ENCODE assay signal across 10 cellular contexts in genomic region chr5:87686975-87687374, GRCh38.
DNase-seq lines count a peak whose midpoint lies in the region; ATAC-seq, FAIRE-seq and TF ChIP-seq lines count a peak whose summit lies in the region.
"Had no signal": no experiment of that assay in that cellular context is flagged by ENCODE, and none has a peak within 500 bp of the region (broad histone marks: within the 10 kb centered on the region; RNA-seq: fewer than 3 reads in every experiment).

No MANE protein-coding gene starts in this region.

- TF ChIP-seq CTCF in GM12878 (IDR thresholded peaks at IDR 0.05 in 2 of 3, conservative IDR thresholded peaks at IDR 0.05 in 1 of 3; ENCODE audit: control insufficient read depth in 2 of 3, extremely low read depth in 1 of 3, insufficient read depth in 1 of 3, low read depth in 3 of 3, low read length in 3 of 3), result no peak
- no peak for TF ChIP-seq CTCF in WERI-Rb-1 (IDR thresholded peaks at IDR 0.05; ENCODE audit: low read depth, low read length)
- TF ChIP-seq CTCF in foreskin keratinocyte (conservative IDR thresholded peaks at IDR 0.05), result no peak

- no peak for TF ChIP-seq RAD21 in GM12878 (IDR thresholded peaks at IDR 0.05; ENCODE audit: insufficient read depth, low read depth, low read length)

- no peak overlapping the region for H3K4me2 ChIP-seq in GM12878 (ENCODE audit: control insufficient read depth, insufficient read depth)

- SMC1A ChIA-PET in GM12878 (lab: Charles Lee; ENCODE audit: uncharacterized antibody, unreplicated experiment), result no interaction called here

- RAD21 ChIA-PET in GM12878 (lab: Charles Lee; ENCODE audit: unreplicated experiment), result no interaction called here

- CTCF ChIA-PET in GM12878 (lab: Yijun Ruan, JAX), result no interaction called here

- no peak overlapping the region for H2AFZ ChIP-seq in GM12878 (ENCODE audit: control insufficient read depth, low read depth, low read length)

- DNase-seq in GM12878 (ENCODE audit: low read depth, low spot score) (peak; percentile 13), WERI-Rb-1 (no peak), NCI-H187 treated with DMSO at 0.1 percent for 48 hours (lab: John Stamatoyannopoulos, UW) (no peak), foreskin keratinocyte (no peak)
- DNase-seq: activated effector memory CD4-positive, alpha-beta T cell treated with anti-CD3 and anti-CD28 coated beads, Interleukin-2, amount 50 U/mL, for 16 hours; islet precursor cell; NCI-H2081 had no signal

- H3K36me3 ChIP-seq in GM12878 (ENCODE audit: control insufficient read depth in 2 of 2, insufficient read depth in 2 of 2, low read length in 1 of 2) (no peaks in the 10 kb centered on the region), WERI-Rb-1 (no peaks in the 10 kb centered on the region)

- H3K79me2 ChIP-seq in GM12878 (ENCODE audit: control insufficient read depth, insufficient read depth, low read length), result no peaks in the 10 kb centered on the region

- no peak for FAIRE-seq in GM12878 (lab: Jason Lieb, UNC)

- no peak for TF ChIP-seq EP300 in GM12878 (IDR thresholded peaks at IDR 0.05; ENCODE audit: borderline replicate concordance in 1 of 2, control insufficient read depth in 1 of 2, low read depth in 2 of 2, low read length in 2 of 2)

- POLR2A ChIA-PET in GM12878 (lab: Charles Lee), result no interaction called here

- no TSS peak for BruUV-seq in GM12878 (replicated peaks; lab: Mats Ljungman, UMichigan)

- in situ Hi-C loops in GM12878 (cut with MboI), result no loop called here

- H4K20me1 ChIP-seq in GM12878 (ENCODE audit: control insufficient read depth, insufficient read depth), result no peaks in the 10 kb centered on the region

- H3K4me3 ChIP-seq in GM12878 (no peak overlapping the region), WERI-Rb-1 (ENCODE audit: low read depth, low read length) (no peak overlapping the region)

- H3K9me3 ChIP-seq in GM12878 (replicated peaks; ENCODE audit: control insufficient read depth, insufficient read depth, low read length) (no peaks in the 10 kb centered on the region; the same call in 2 of the 3 replicates), WERI-Rb-1 (ENCODE audit: severe bottlenecking) (no peaks in the 10 kb centered on the region)

- WGBS in GM12878 (ENCODE audit: insufficient coverage, insufficient replicate concordance, low lambda C conversion rate, missing lambda C conversion rate), result 0% methylated on average over 1 of the region's 1 CpG

- no peak overlapping the region for H3K9ac ChIP-seq in GM12878 (ENCODE audit: control insufficient read depth, insufficient read depth, low read length)

- no peak overlapping the region for H3K27ac ChIP-seq in GM12878 (ENCODE audit: control insufficient read depth, insufficient read depth)
- H3K27ac ChIP-seq in WERI-Rb-1, result no peak overlapping the region
- no peak overlapping the region for H3K27ac ChIP-seq in foreskin keratinocyte

- H3K4me1 ChIP-seq in GM12878 (ENCODE audit: control insufficient read depth, insufficient read depth, low read length) (no peaks in the 10 kb centered on the region), foreskin keratinocyte (no peaks in the 10 kb centered on the region)

- H3K27me3 ChIP-seq in GM12878 (replicated peaks in 1 of 2; ENCODE audit: control insufficient read depth in 2 of 2, insufficient read depth in 2 of 2, low read length in 1 of 2) (no peaks in the 10 kb centered on the region), WERI-Rb-1 (ENCODE audit: insufficient read depth, low read depth, severe bottlenecking) (no peaks in the 10 kb centered on the region), foreskin keratinocyte (no peaks in the 10 kb centered on the region)

- ATAC-seq in GM19328 (IDR thresholded peaks at IDR 0.05; ENCODE audit: unreplicated experiment), result peak; percentile 88
- peak; percentile 83 for ATAC-seq in HG02642 (IDR thresholded peaks at IDR 0.05; ENCODE audit: poor library complexity, unreplicated experiment)
- peak; percentile 89 for ATAC-seq in HG03457 (IDR thresholded peaks at IDR 0.05; ENCODE audit: unreplicated experiment)
- ATAC-seq in GM12878, result peak; percentile 74
- no peak for ATAC-seq in foreskin keratinocyte

- TF ChIP-seq POLR2A in GM12878 (IDR thresholded peaks at IDR 0.05; ENCODE audit: low read depth, low read length), result no peak

- intact Hi-C loops in GM12878 (cut with micrococcal nuclease; ENCODE audit: unreplicated experiment), result no loop called here

TF ChIP-seq in GM12878, 131 proteins besides CTCF, POLR2A, EP300 and RAD21:
- TF ChIP-seq RUNX3 (IDR thresholded peaks at IDR 0.05; ENCODE audit: low read length), result peak; percentile 41; the same call in 1 of the 2 replicates
- no peak for TF ChIP-seq PML (IDR thresholded peaks at IDR 0.05; ENCODE audit: low read length)
- peak; percentile 72 for TF ChIP-seq SPI1 (IDR thresholded peaks at IDR 0.05; ENCODE audit: borderline replicate concordance, insufficient read depth, low read depth, low read length)
- no peak for TF ChIP-seq RELB (IDR thresholded peaks at IDR 0.05; ENCODE audit: low read depth)
